ENCODE assay signal across 1 cellular context in the genomic region with DNA sequence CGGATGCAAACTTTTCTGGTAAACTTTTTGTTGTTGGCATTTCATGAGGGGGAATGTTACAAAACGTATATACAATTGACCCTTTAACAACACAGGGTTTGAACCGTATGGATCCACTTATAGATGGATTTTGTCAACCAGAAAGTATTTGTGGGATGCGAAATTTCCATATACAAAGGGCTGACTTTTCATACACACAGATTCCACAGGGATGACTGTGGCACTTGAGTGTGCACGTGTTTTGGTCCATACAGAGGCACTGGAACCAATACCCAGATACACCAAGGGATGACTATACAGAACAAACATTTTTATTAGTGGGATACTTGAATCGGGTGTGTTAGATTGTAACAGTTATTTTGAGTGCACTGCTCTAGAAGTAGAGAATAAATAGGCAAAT.
A peak's percentile ranks its signal among the peaks of the same experiment; 100 is the strongest.
TF ChIP-seq lines count a peak whose summit lies in the region.

No MANE protein-coding gene starts in this region.

TF ChIP-seq in SK-N-SH, 30 proteins besides CTCF, POLR2A, EP300 and RAD21 (continued from another document):
- TF ChIP-seq, protein P1, sequence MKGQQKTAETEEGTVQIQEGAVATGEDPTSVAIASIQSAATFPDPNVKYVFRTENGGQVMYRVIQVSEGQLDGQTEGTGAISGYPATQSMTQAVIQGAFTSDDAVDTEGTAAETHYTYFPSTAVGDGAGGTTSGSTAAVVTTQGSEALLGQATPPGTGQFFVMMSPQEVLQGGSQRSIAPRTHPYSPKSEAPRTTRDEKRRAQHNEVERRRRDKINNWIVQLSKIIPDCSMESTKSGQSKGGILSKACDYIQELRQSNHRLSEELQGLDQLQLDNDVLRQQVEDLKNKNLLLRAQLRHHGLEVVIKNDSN (IDR thresholded peaks at IDR 0.05; ENCODE audit: borderline replicate concordance, low read depth): no peak
- TF ChIP-seq SIN3A (IDR thresholded peaks at IDR 0.05; ENCODE audit: borderline replicate concordance, low read depth, low read length) (no peak), IRF3 (IDR thresholded peaks at IDR 0.05; ENCODE audit: low read depth, low read length) (no peak), EZH2phosphoT487 (IDR thresholded peaks at IDR 0.05; ENCODE audit: borderline replicate concordance, low read depth) (no peak), FOXJ3 (CRISPR knock-in tag; IDR thresholded peaks at IDR 0.05) (no peak), CHD2 (IDR thresholded peaks at IDR 0.05; ENCODE audit: low read length, partially characterized antibody) (no peak), SMC3 (IDR thresholded peaks at IDR 0.05; ENCODE audit: low read depth, low read length) (no peak), MXI1 (IDR thresholded peaks at IDR 0.05; ENCODE audit: low read depth, low read length) (no peak), MEF2A (IDR thresholded peaks at IDR 0.05; ENCODE audit: borderline replicate concordance, low read depth) (no peak), RXRA (IDR thresholded peaks at IDR 0.05; ENCODE audit: borderline replicate concordance, low read depth) (no peak), JUND (IDR thresholded peaks at IDR 0.05) (peak; percentile 83), TCF12 (IDR thresholded peaks at IDR 0.05) (peak; percentile 86), PBX3 (IDR thresholded peaks at IDR 0.05) (no peak), RCOR1 (IDR thresholded peaks at IDR 0.05; ENCODE audit: low read length) (no peak)
TF ChIP-seq in SK-N-SH: peak in this region for 5.
